In genomic region chr3:65714138-65714537, GRCh38 we compare ENCODE assay signal across 16 cellular contexts.
A peak's percentile ranks its signal among the peaks of the same experiment; 100 is the strongest.
DNase-seq lines count a peak whose midpoint lies in the region; ATAC-seq and TF ChIP-seq lines count a peak whose summit lies in the region.
"Had no signal": no experiment of that assay in that cellular context is flagged by ENCODE, and none has a peak within 500 bp of the region (broad histone marks: within the 10 kb centered on the region; RNA-seq: fewer than 3 reads in every experiment).

No MANE protein-coding gene starts in this region.

- H3K4me3 Mint-ChIP-seq in GM23338, result no peak overlapping the region
- H3K4me3 Mint-ChIP-seq in endodermal cell, result no peak overlapping the region
- H3K4me3 Mint-ChIP-seq: activated naive CD8-positive, alpha-beta T cell treated with anti-CD3 and anti-CD28 coated beads, Interleukin-2, amount 50 U/mL, for 24 hours; natural killer cell treated with Interleukin-12 subunit alpha and Interleukin-12 subunit beta and Interleukin-15 and Interleukin-18, amount 100 ng/mL, for 72 hours had no signal

- ATAC-seq in GM23338 (no peak), left lung (peak; percentile 35), HG03571 (IDR thresholded peaks at IDR 0.05; ENCODE audit: unreplicated experiment) (no peak)
- ATAC-seq: activated naive CD8-positive, alpha-beta T cell treated with anti-CD3 and anti-CD28 coated beads, Interleukin-2, amount 50 U/mL, for 24 hours; foreskin keratinocyte; natural killer cell treated with Interleukin-12 subunit alpha and Interleukin-12 subunit beta and Interleukin-15 and Interleukin-18, amount 100 ng/mL, for 72 hours had no signal

- H3K27me3 ChIP-seq in GM23338 (ENCODE audit: insufficient read depth) (no peaks in the 10 kb centered on the region), endodermal cell (ENCODE audit: control insufficient read depth, insufficient read depth, low read length, poor library complexity, severe bottlenecking) (no peaks in the 10 kb centered on the region), left lung (no peaks in the 10 kb centered on the region)
- H3K27me3 ChIP-seq: foreskin keratinocyte, tibial nerve had no signal

- WGBS in endodermal cell (ENCODE audit: insufficient coverage in 1 of 2, insufficient read length in 1 of 2), 2 experiments, result 82 to 93% methylated on average over 4 to 5 of the region's 5 CpGs

- no peak overlapping the region for H3K4me2 ChIP-seq in GM23338

- H3K36me3 ChIP-seq in GM23338 (ENCODE audit: insufficient read depth), result no peaks in the 10 kb centered on the region
- H3K36me3 ChIP-seq in endodermal cell (ENCODE audit: control insufficient read depth, insufficient read depth, low read length), result no peaks in the 10 kb centered on the region
- no peaks in the 10 kb centered on the region for H3K36me3 ChIP-seq in left lung
- H3K36me3 ChIP-seq: tibial nerve had no signal

- H3K27ac ChIP-seq in GM23338 (ENCODE audit: low read depth), result no peak overlapping the region
- H3K27ac ChIP-seq in endodermal cell (ENCODE audit: low read depth, low read length), result peak overlapping the region; percentile 87
- H3K27ac ChIP-seq in left lung, result no peak overlapping the region
- H3K27ac ChIP-seq: foreskin keratinocyte had no signal

- no peaks in the 10 kb centered on the region for H4K20me1 ChIP-seq in GM23338 (replicated peaks; ENCODE audit: insufficient read depth)

- H3K9me3 Mint-ChIP-seq in GM23338 (no peaks in the 10 kb centered on the region), endodermal cell (no peaks in the 10 kb centered on the region)

- H3K4me3 ChIP-seq in GM23338 (no peak overlapping the region), endodermal cell (ENCODE audit: low read length) (no peak overlapping the region), left lung (no peak overlapping the region)
- H3K4me3 ChIP-seq: tibial nerve had no signal

- no peaks in the 10 kb centered on the region for H3K9me3 ChIP-seq in endodermal cell (ENCODE audit: control insufficient read depth, low read length)
- H3K9me3 ChIP-seq in left lung, result no peaks in the 10 kb centered on the region
- H3K9me3 ChIP-seq: tibial nerve had no signal

- H3K4me1 Mint-ChIP-seq in GM23338, result peaks cover 57% of the 10 kb centered on the region
- peaks cover 50% of the 10 kb centered on the region for H3K4me1 Mint-ChIP-seq in endodermal cell
- H3K4me1 Mint-ChIP-seq: activated naive CD8-positive, alpha-beta T cell treated with anti-CD3 and anti-CD28 coated beads, Interleukin-2, amount 50 U/mL, for 24 hours had no signal

- no peak overlapping the region for H2AFZ ChIP-seq in GM23338

- peaks cover 5% of the 10 kb centered on the region for H3K79me2 ChIP-seq in GM23338 (replicated peaks; ENCODE audit: insufficient read depth)

- no peak for TF ChIP-seq CTCF in GM23338 (conservative IDR thresholded peaks at IDR 0.05; ENCODE audit: low read depth in 2 of 2)
- TF ChIP-seq CTCF in endodermal cell (conservative IDR thresholded peaks at IDR 0.05), result no peak
- no peak for TF ChIP-seq CTCF in left lung (IDR thresholded peaks at IDR 0.05)

- H3K4me1 ChIP-seq in GM23338 (ENCODE audit: insufficient read depth) (peaks cover 38% of the 10 kb centered on the region), endodermal cell (ENCODE audit: control insufficient read depth, insufficient read depth, low read length) (peaks cover 16% of the 10 kb centered on the region), left lung (peaks cover 0 to 5% of the 10 kb centered on the region in 2 donors)
- H3K4me1 ChIP-seq: foreskin keratinocyte had no signal

- 0 out of 2 replicates have a peak, but pooled peaks cover 11% of the 10 kb centered on the region for H3K9me2 ChIP-seq in GM23338 (ENCODE audit: insufficient read depth)

- no peaks in the 10 kb centered on the region for H3F3A ChIP-seq in GM23338 (replicated peaks; ENCODE audit: low read depth)

- DNase-seq in GM23338 (ENCODE audit: low spot score) (no peak), endodermal cell (peak; percentile 51), left lung (no peak), retina (peak; percentile 19), dermis blood vessel endothelial cell (no peak), HPDE6-E6E7 (ENCODE audit: extremely low spot score) (no peak)
- DNase-seq in activated CD4-positive, alpha-beta T cell treated with anti-CD3 and anti-CD28 coated beads, Interleukin-2, amount 50 U/mL, for 4 hours, result no peak
- DNase-seq: activated CD4-positive, CD25-positive, alpha-beta regulatory T cell treated with anti-CD3 and anti-CD28 coated beads, Interleukin-2, amount 50 U/mL, for 72 hours; activated naive CD8-positive, alpha-beta T cell treated with anti-CD3 and anti-CD28 coated beads, Interleukin-2, amount 50 U/mL, for 24 hours; activated T-cell treated with anti-CD3 and anti-CD28 coated beads, Interleukin-2, amount 50 U/mL, for 1 hour; foreskin keratinocyte; stimulated activated CD4-positive, alpha-beta T cell treated with anti-CD3 and anti-CD28 coated beads, Interleukin-12 subunit alpha, Interleukin-12 subunit beta, amount 100 ng/mL, for 4 hours; SW 1271 had no signal

- H3K36me3 Mint-ChIP-seq in GM23338 (ENCODE audit: low read depth) (no peaks in the 10 kb centered on the region), endodermal cell (ENCODE audit: low read depth) (no peaks in the 10 kb centered on the region)
- H3K36me3 Mint-ChIP-seq: natural killer cell treated with Interleukin-12 subunit alpha and Interleukin-12 subunit beta and Interleukin-15 and Interleukin-18, amount 100 ng/mL, for 72 hours had no signal

- H3K27ac Mint-ChIP-seq in GM23338 (peak overlapping the region; percentile 38; the same call in 1 of the 2 replicates), endodermal cell (no peak overlapping the region)
- H3K27ac Mint-ChIP-seq: activated naive CD8-positive, alpha-beta T cell treated with anti-CD3 and anti-CD28 coated beads, Interleukin-2, amount 50 U/mL, for 24 hours; natural killer cell treated with Interleukin-12 subunit alpha and Interleukin-12 subunit beta and Interleukin-15 and Interleukin-18, amount 100 ng/mL, for 72 hours had no signal

- no peaks in the 10 kb centered on the region for H3K27me3 Mint-ChIP-seq in GM23338 (ENCODE audit: insufficient read depth, low read depth, poor library complexity)
- no peaks in the 10 kb centered on the region for H3K27me3 Mint-ChIP-seq in endodermal cell (ENCODE audit: insufficient read depth)
- H3K27me3 Mint-ChIP-seq: natural killer cell treated with Interleukin-12 subunit alpha and Interleukin-12 subunit beta and Interleukin-15 and Interleukin-18, amount 100 ng/mL, for 72 hours had no signal

- intact Hi-C loops in left lung (cut with DNase I), result no loop called here

- H3K9ac ChIP-seq in endodermal cell (ENCODE audit: extremely low read depth, low read length, poor library complexity, severe bottlenecking), result no peak overlapping the region

TF ChIP-seq in GM23338, 12 proteins besides CTCF, POLR2A, EP300 and RAD21 (continues in another document):
- TF ChIP-seq CREB1 (CRISPR knock-in tag; IDR thresholded peaks at IDR 0.05; ENCODE audit: low read depth) (no peak), EZH2phosphoT487 (IDR thresholded peaks at IDR 0.05; ENCODE audit: unreplicated experiment) (no peak), NANOG (IDR thresholded peaks at IDR 0.05; ENCODE audit: borderline replicate concordance) (no peak)

Comparison
In these comparisons a context has a peak if more than half of its experiments do, and no peak if none do; other contexts are left out.
1. DNase-seq: peak in endodermal cell (single experiment) and retina (single experiment); none in GM23338 (single experiment), left lung (0 of 2), activated CD4-positive, alpha-beta T cell treated with anti-CD3 and anti-CD28 coated beads, Interleukin-2, amount 50 U/mL, for 4 hours (0 of 2), dermis blood vessel endothelial cell (single experiment) and HPDE6-E6E7 (single experiment).